1 cellular context compared by ENCODE assay signal in genomic region chr17:80663783-80664206, GRCh38.
A peak's percentile ranks its signal among the peaks of the same experiment; 100 is the strongest.
TF ChIP-seq lines count a peak whose summit lies in the region.

No MANE protein-coding gene starts in this region.

TF ChIP-seq in HEK293, 187 proteins besides CTCF, POLR2A, EP300 and RAD21 (continued from another document):
- TF ChIP-seq ZSCAN4 (tag by site-specific recombination; IDR thresholded peaks at IDR 0.05), result no peak
- TF ChIP-seq ZNF600 (tag by site-specific recombination; IDR thresholded peaks at IDR 0.05), result peak; percentile 86
- no peak for TF ChIP-seq ZNF174 (tag by site-specific recombination; IDR thresholded peaks at IDR 0.05)
- no peak for TF ChIP-seq ZFP41 (tag by site-specific recombination; IDR thresholded peaks at IDR 0.05; ENCODE audit: borderline replicate concordance)
- TF ChIP-seq SCRT2 (tag by site-specific recombination; IDR thresholded peaks at IDR 0.05), result peak; percentile 73
- TF ChIP-seq ZNF324 (tag by site-specific recombination; IDR thresholded peaks at IDR 0.05), result no peak
- TF ChIP-seq ZNF777 (tag by site-specific recombination; IDR thresholded peaks at IDR 0.05; ENCODE audit: borderline replicate concordance), result no peak
- no peak for TF ChIP-seq ZNF518A (tag by site-specific recombination; conservative IDR thresholded peaks at IDR 0.05; ENCODE audit: low read depth)
- no peak for TF ChIP-seq ZNF704 (tag by site-specific recombination; IDR thresholded peaks at IDR 0.05)
- TF ChIP-seq KLF7 (tag by site-specific recombination; IDR thresholded peaks at IDR 0.05; ENCODE audit: borderline replicate concordance), result no peak
